In genomic region chr12:52506858-52507715, GRCh38 we compare ENCODE assay signal across 10 cellular contexts. TPM values are rescaled to one million over a fixed set of nuclear protein-coding genes. Genes with fewer than 3 reads are reported as not detected.
DNase-seq lines count a peak whose midpoint lies in the region; ATAC-seq and TF ChIP-seq lines count a peak whose summit lies in the region.
"Had no signal": no experiment of that assay in that cellular context is flagged by ENCODE, and none has a peak within 500 bp of the region (broad histone marks: within the 10 kb centered on the region; RNA-seq: fewer than 3 reads in every experiment).

No MANE protein-coding gene starts in this region.

- peak; percentile 45 for TF ChIP-seq CTCF in GM10248 (IDR thresholded peaks at IDR 0.05; ENCODE audit: control extremely low read depth, extremely low read depth, low read depth, missing control alignments)
- peak; percentile 43 to 49 for TF ChIP-seq CTCF in tibial artery (IDR thresholded peaks at IDR 0.05)

- POLR2A ChIA-PET in GM10248 (lab: Yijun Ruan, JAX), result no interaction called here

- H3K27ac ChIP-seq in tibial artery, result no peak overlapping the region
- H3K27ac ChIP-seq: neutrophil had no signal

- H3K27me3 ChIP-seq in tibial artery, result no peaks in the 10 kb centered on the region

- H3K36me3 ChIP-seq in tibial artery, result no peaks in the 10 kb centered on the region
- H3K36me3 ChIP-seq: neutrophil had no signal

- H3K36me3 Mint-ChIP-seq in immature natural killer cell, result peaks cover 0 to 9% (median 8%) of the 10 kb centered on the region in 3 donors

- intact Hi-C loops in tibial artery (cut with DNase I; ENCODE audit: low total_unique reads), result no loop called here

- peaks cover 0 to 3% (median 0%) of the 10 kb centered on the region in 4 donors for H3K4me1 ChIP-seq in tibial artery

- DNase-seq in GM10248 (ENCODE audit: extremely low spot score), result no peak
- DNase-seq in NAMALWA (ENCODE audit: low spot score), result peak; percentile 50
- peak; percentile 89 for DNase-seq in astrocyte of the hippocampus (ENCODE audit: low read depth, low spot score)
- DNase-seq in immature natural killer cell, result peak; percentile 64 to 69 (median 65)
- DNase-seq in tibial artery, result no peak

- ATAC-seq in GM21447 (IDR thresholded peaks at IDR 0.05; ENCODE audit: unreplicated experiment), result no peak
- ATAC-seq in HG03354 (IDR thresholded peaks at IDR 0.05; ENCODE audit: poor library complexity, severe bottlenecking, unreplicated experiment), result no peak
- no peak for ATAC-seq in GM18519 (IDR thresholded peaks at IDR 0.05; ENCODE audit: low FRiP score, unreplicated experiment)

- H3K4me3 Mint-ChIP-seq in immature natural killer cell, result peak overlapping the region in 4 of 5 donors; percentile 9 to 64 (median 32)
- H3K4me3 Mint-ChIP-seq: T-helper 1 cell treated with Interleukin-12 subunit alpha and Interleukin-12 subunit beta and Interleukin-4 antibody, amounts not matched to agents 30 μg/mL and 1 μg/mL, for 36 hours had no signal

- CTCF ChIA-PET in GM10248 (lab: Yijun Ruan, JAX), result interaction anchor here (0.8 to 1.7 kb wide), 6 partner anchors 9 to 48 kb away, joined by 3 to 6 read pairs (median 3); partner anchors contain the start of genes KRT5 and KRT6A

- peaks cover 0 to 10% (median 5%) of the 10 kb centered on the region in 6 donors for H3K9me3 Mint-ChIP-seq in immature natural killer cell

- H3K4me3 ChIP-seq in tibial artery, result no peak overlapping the region

- peaks cover 15 to 23% of the 10 kb centered on the region in 2 donors for H3K4me1 Mint-ChIP-seq in immature natural killer cell

- H3K9me3 ChIP-seq in tibial artery, result peaks cover 0 to 6% (median 0%) of the 10 kb centered on the region in 3 donors
- H3K9me3 ChIP-seq: neutrophil had no signal

- peaks cover 0 to 11% (median 1%) of the 10 kb centered on the region in 3 donors for H3K27me3 Mint-ChIP-seq in immature natural killer cell (ENCODE audit: low read depth in 3 of 3)

- peak overlapping the region; percentile 5 to 89 (median 62) for H3K27ac Mint-ChIP-seq in immature natural killer cell
- H3K27ac Mint-ChIP-seq: T-helper 1 cell treated with Interleukin-12 subunit alpha and Interleukin-12 subunit beta and Interleukin-4 antibody, amounts not matched to agents 30 μg/mL and 1 μg/mL, for 36 hours had no signal

RNA-seq across cellular contexts. Expression of gene KRT5, which starts 13.1 kb away (rescaled TPM):
- polyA plus RNA-seq in immature natural killer cell, result not detected

RNA-seq across cellular contexts. Expression of gene KRT6A, which starts 14.0 kb away (rescaled TPM):
- polyA plus RNA-seq in immature natural killer cell, result not detected

RNA-seq across cellular contexts. Expression of gene KRT6C, which starts 33.5 kb away (rescaled TPM):
- not detected for polyA plus RNA-seq in immature natural killer cell

RNA-seq across cellular contexts. Expression of gene KRT71, which starts 45.9 kb away (rescaled TPM):
- polyA plus RNA-seq in immature natural killer cell, result not detected

RNA-seq across cellular contexts. Expression of gene KRT6B, which starts 55.1 kb away (rescaled TPM):
- under 1 TPM in 1 of 3 donors, not detected in 2; 0.82 TPM for polyA plus RNA-seq in immature natural killer cell

Comparison
In these comparisons a context has a peak if more than half of its experiments do, and no peak if none do; other contexts are left out.
1. DNase-seq: peak in NAMALWA (single experiment), astrocyte of the hippocampus (single experiment) and immature natural killer cell (3 of 3); none in GM10248 (single experiment) and tibial artery (0 of 2).